ENCODE assay signal across 11 cellular contexts in genomic region chr17:1853698-1854097, GRCh38.
"Had no signal": no experiment of that assay in that cellular context is flagged by ENCODE, and none has a peak within 500 bp of the region (broad histone marks: within the 10 kb centered on the region; RNA-seq: fewer than 3 reads in every experiment).

No MANE protein-coding gene starts in this region.

- FAIRE-seq: H1, H54 had no signal

- H3K9ac ChIP-seq: GM23248 had no signal

- H3K9me3 ChIP-seq: HAP-1 had no signal

- H2AFZ ChIP-seq: GM23248, GM23338 had no signal

- ATAC-seq: GM23338, HCT116 had no signal

- H3K27ac ChIP-seq: GM23248 had no signal

- H3K4me1 ChIP-seq: HAP-1 had no signal

- DNase-seq: GM23248, GOT3, H7, H9, HCEC 1CT, HFFc6 had no signal

- H3K4me3 ChIP-seq: GM23248, GM23338, HAP-1 had no signal

- H3K4me2 ChIP-seq: GM23338 had no signal
